In genomic region chr10:79347894-79348639, GRCh38 we compare ENCODE assay signal across 1 cellular context.
TF ChIP-seq lines count a peak whose summit lies in the region.

No MANE protein-coding gene starts in this region.

TF ChIP-seq in GM12878, 131 proteins besides CTCF, POLR2A, EP300 and RAD21 (continued from another document and continues in another):
- no peak for TF ChIP-seq CUX1 (IDR thresholded peaks at IDR 0.05; ENCODE audit: insufficient replicate concordance, low read depth, low read length)
- no peak for TF ChIP-seq NFYA (IDR thresholded peaks at IDR 0.05; ENCODE audit: borderline replicate concordance, low read depth, low read length)
- peak; percentile 83 for TF ChIP-seq RUNX3 (IDR thresholded peaks at IDR 0.05; ENCODE audit: low read length)
- TF ChIP-seq FOXK2 (IDR thresholded peaks at IDR 0.05): no peak; the same call in 1 of the 2 replicates
- TF ChIP-seq SMAD1 (IDR thresholded peaks at IDR 0.05; ENCODE audit: low read depth, partially characterized antibody): no peak
- peak; percentile 86 for TF ChIP-seq CBFB (IDR thresholded peaks at IDR 0.05; ENCODE audit: low read depth)
- no peak for TF ChIP-seq RB1 (IDR thresholded peaks at IDR 0.05; ENCODE audit: borderline replicate concordance)
- TF ChIP-seq ASH2L (IDR thresholded peaks at IDR 0.05; ENCODE audit: borderline replicate concordance, low read depth): no peak
- TF ChIP-seq MEF2B (IDR thresholded peaks at IDR 0.05; ENCODE audit: partially characterized antibody, poor library complexity, severe bottlenecking): peak; percentile 69
- no peak for TF ChIP-seq KLF5 (IDR thresholded peaks at IDR 0.05; ENCODE audit: partially characterized antibody)
- TF ChIP-seq SUZ12 (IDR thresholded peaks at IDR 0.05; ENCODE audit: unreplicated experiment): no peak
- no peak for TF ChIP-seq STAT1 (conservative IDR thresholded peaks at IDR 0.05)
- peak; percentile 94 for TF ChIP-seq MXI1 (IDR thresholded peaks at IDR 0.05; ENCODE audit: low read depth, low read length)
- TF ChIP-seq ZNF217 (IDR thresholded peaks at IDR 0.05): no peak
- TF ChIP-seq IKZF2 (IDR thresholded peaks at IDR 0.05): peak; percentile 41 to 43; a peak in 2 of 4 replicates
- no peak for TF ChIP-seq ELK1 (IDR thresholded peaks at IDR 0.05; ENCODE audit: low read depth, low read length)
- no peak for TF ChIP-seq PKNOX1 (IDR thresholded peaks at IDR 0.05)
- TF ChIP-seq PRDM15 (CRISPR knock-in tag; IDR thresholded peaks at IDR 0.05): no peak; the same call in 1 of the 2 replicates
- TF ChIP-seq TCF12 (IDR thresholded peaks at IDR 0.05; ENCODE audit: low read depth, low read length): peak; percentile 71; the same call in 1 of the 2 replicates
- no peak for TF ChIP-seq E2F4 (IDR thresholded peaks at IDR 0.05; ENCODE audit: low read depth, low read length)
- no peak for TF ChIP-seq WRNIP1 (IDR thresholded peaks at IDR 0.05; ENCODE audit: borderline replicate concordance, low read depth, low read length)
- no peak for TF ChIP-seq ATF7 (IDR thresholded peaks at IDR 0.05; ENCODE audit: low read depth)
- no peak for TF ChIP-seq FOS (IDR thresholded peaks at IDR 0.05; ENCODE audit: borderline replicate concordance, extremely low read depth, insufficient read length)
- TF ChIP-seq ZNF384 (IDR thresholded peaks at IDR 0.05; ENCODE audit: borderline replicate concordance, low read depth, low read length): no peak
- no peak for TF ChIP-seq ZNF592 (IDR thresholded peaks at IDR 0.05)
- TF ChIP-seq CHD2 (IDR thresholded peaks at IDR 0.05; ENCODE audit: borderline replicate concordance, low read depth, low read length): peak; percentile 31; the same call in 1 of the 2 replicates
- TF ChIP-seq ZBTB40 (IDR thresholded peaks at IDR 0.05; ENCODE audit: borderline replicate concordance): no peak
- TF ChIP-seq POLR2AphosphoS2 (IDR thresholded peaks at IDR 0.05; ENCODE audit: low read depth, low read length): 0 out of 2 replicates have a peak, but pooled peaks have one; percentile 33
- TF ChIP-seq MTA3 (IDR thresholded peaks at IDR 0.05; ENCODE audit: borderline replicate concordance, low read length): no peak
- no peak; the same call in 1 of the 2 replicates for TF ChIP-seq MTA2 (IDR thresholded peaks at IDR 0.05; ENCODE audit: low read depth)
- TF ChIP-seq KAT2A (conservative IDR thresholded peaks at IDR 0.05; ENCODE audit: control insufficient read depth, low read depth, low read length): no peak
- TF ChIP-seq TARDBP (IDR thresholded peaks at IDR 0.05; ENCODE audit: borderline replicate concordance): 0 out of 2 replicates have a peak, but pooled peaks have one; percentile 12
- TF ChIP-seq SPI1 (IDR thresholded peaks at IDR 0.05; ENCODE audit: borderline replicate concordance, insufficient read depth, low read depth, low read length): 0 out of 2 replicates have a peak, but pooled peaks have one; percentile 15
- TF ChIP-seq NBN (IDR thresholded peaks at IDR 0.05): peak; percentile 61
- TF ChIP-seq PAX5 (IDR thresholded peaks at IDR 0.05; ENCODE audit: borderline replicate concordance, low read depth, low read length): peak; percentile 41; the same call in 1 of the 2 replicates
- no peak for TF ChIP-seq FOXM1 (IDR thresholded peaks at IDR 0.05; ENCODE audit: low read depth, low read length)
- TF ChIP-seq HDGF (IDR thresholded peaks at IDR 0.05): peak; percentile 80; the same call in 1 of the 2 replicates
